ENCODE assay signal across 17 cellular contexts in genomic region chr12:128763395-128763794, GRCh38.
"Had no signal": no experiment of that assay in that cellular context is flagged by ENCODE, and none has a peak within 500 bp of the region (broad histone marks: within the 10 kb centered on the region; RNA-seq: fewer than 3 reads in every experiment).

No MANE protein-coding gene starts in this region.

- DNase-seq: activated B cell treated with CpG ODN at 0.5 μM for 24 hours; activated CD4-positive, alpha-beta T cell treated with anti-CD3 and anti-CD28 coated beads, Interleukin-2, amount 10 ng/mL, durations not matched to agents 7 days and 5 days; activated CD8-positive, alpha-beta T cell treated with anti-CD3 and anti-CD28 coated beads, Interleukin-2, amount 10 ng/mL, durations not matched to agents 7 days and 5 days; activated naive CD4-positive, alpha-beta T cell treated with anti-CD3 and anti-CD28 coated beads, Interleukin-2, amount 10 ng/mL, durations not matched to agents 7 days and 5 days; activated T-cell treated with anti-CD3 and anti-CD28 coated beads, Interleukin-2, amount 50 U/mL, for 24 hours; cerebellar nuclear complex; cortex of kidney; kidney; midbrain; stimulated activated CD4-positive, alpha-beta T cell treated with anti-CD3 and anti-CD28 coated beads, Interleukin-2, amount 100 ng/mL, for 24 hours had no signal

- H3K9me3 ChIP-seq: ascending aorta, prostate gland, right atrium auricular region had no signal

- H3K4me3 ChIP-seq: ascending aorta, lung, prostate gland, right atrium auricular region had no signal

- H3K4me3 Mint-ChIP-seq: activated B cell treated with CpG ODN at 0.5 μM for 24 hours; activated CD4-positive, alpha-beta T cell treated with anti-CD3 and anti-CD28 coated beads, Interleukin-2, amount 10 ng/mL, durations not matched to agents 7 days and 5 days; activated CD8-positive, alpha-beta T cell treated with anti-CD3 and anti-CD28 coated beads, Interleukin-2, amount 10 ng/mL, durations not matched to agents 7 days and 5 days; activated naive CD4-positive, alpha-beta T cell treated with anti-CD3 and anti-CD28 coated beads, Interleukin-2, amount 10 ng/mL, durations not matched to agents 7 days and 5 days; activated T-cell treated with anti-CD3 and anti-CD28 coated beads, Interleukin-2, amount 50 U/mL, for 24 hours; neural crest cell had no signal

- H3K36me3 ChIP-seq: ascending aorta, prostate gland, right atrium auricular region had no signal

- H3K4me1 Mint-ChIP-seq: activated B cell treated with CpG ODN at 0.5 μM for 24 hours; activated CD4-positive, alpha-beta T cell treated with anti-CD3 and anti-CD28 coated beads, Interleukin-2, amount 10 ng/mL, durations not matched to agents 7 days and 5 days; activated naive CD4-positive, alpha-beta T cell treated with anti-CD3 and anti-CD28 coated beads, Interleukin-2, amount 10 ng/mL, durations not matched to agents 7 days and 5 days had no signal

- H3K27ac ChIP-seq: ascending aorta, prostate gland, right atrium auricular region had no signal

- H3K27me3 ChIP-seq: ascending aorta had no signal

- H3K4me1 ChIP-seq: ascending aorta, prostate gland, right atrium auricular region had no signal

- H3K27ac Mint-ChIP-seq: activated B cell treated with CpG ODN at 0.5 μM for 24 hours; activated CD4-positive, alpha-beta T cell treated with anti-CD3 and anti-CD28 coated beads, Interleukin-2, amount 10 ng/mL, durations not matched to agents 7 days and 5 days; activated CD8-positive, alpha-beta T cell treated with anti-CD3 and anti-CD28 coated beads, Interleukin-2, amount 10 ng/mL, durations not matched to agents 7 days and 5 days; activated naive CD4-positive, alpha-beta T cell treated with anti-CD3 and anti-CD28 coated beads, Interleukin-2, amount 10 ng/mL, durations not matched to agents 7 days and 5 days; activated T-cell treated with anti-CD3 and anti-CD28 coated beads, Interleukin-2, amount 50 U/mL, for 24 hours; activated T-helper 2 cell treated with anti-CD3 and anti-CD28 coated beads, Interferon-gamma antibody, Interleukin-2, Interleukin-4, amounts not matched to agents 10 μg/mL and 5 μg/mL and 100 μg/mL, durations not matched to agents 14 hours and 24 hours and 36 hours had no signal

- H3K9me3 Mint-ChIP-seq: activated B cell treated with CpG ODN at 0.5 μM for 24 hours; activated CD4-positive, alpha-beta T cell treated with anti-CD3 and anti-CD28 coated beads, Interleukin-2, amount 10 ng/mL, durations not matched to agents 7 days and 5 days; activated naive CD4-positive, alpha-beta T cell treated with anti-CD3 and anti-CD28 coated beads, Interleukin-2, amount 10 ng/mL, durations not matched to agents 7 days and 5 days; activated T-cell treated with anti-CD3 and anti-CD28 coated beads, Interleukin-2, amount 50 U/mL, for 24 hours; activated T-helper 2 cell treated with anti-CD3 and anti-CD28 coated beads, Interferon-gamma antibody, Interleukin-2, Interleukin-4, amounts not matched to agents 10 μg/mL and 5 μg/mL and 100 μg/mL, durations not matched to agents 14 hours and 24 hours and 36 hours; neural crest cell had no signal

- ATAC-seq: activated CD8-positive, alpha-beta T cell treated with anti-CD3 and anti-CD28 coated beads, Interleukin-2, amount 10 ng/mL, durations not matched to agents 7 days and 5 days; left lobe of liver had no signal
